1 cellular context compared by ENCODE assay signal in the genomic region with DNA sequence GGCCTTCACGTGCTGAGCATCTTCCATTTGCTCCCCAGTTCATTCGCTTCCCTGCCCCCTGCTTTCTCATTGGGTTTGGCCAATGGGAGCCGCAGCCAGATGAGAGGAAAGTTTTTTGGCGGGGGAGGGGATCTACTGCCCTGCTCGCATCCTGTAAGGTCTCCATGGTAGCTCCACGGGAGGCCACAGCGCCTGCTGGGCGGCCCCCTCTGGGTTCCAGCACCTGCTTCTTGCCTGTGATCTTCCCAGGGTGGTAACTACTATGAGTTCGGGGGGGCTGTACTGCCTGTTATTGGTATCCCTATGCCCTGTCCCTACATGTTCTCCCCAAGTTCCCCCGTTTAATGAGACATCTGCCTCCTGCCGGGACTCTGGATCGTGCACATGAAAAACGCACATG.
TF ChIP-seq lines count a peak whose summit lies in the region.

No MANE protein-coding gene starts in this region.

TF ChIP-seq in GM12878, 131 proteins besides CTCF, POLR2A, EP300 and RAD21 (continued from another document):
- TF ChIP-seq, protein P1, sequence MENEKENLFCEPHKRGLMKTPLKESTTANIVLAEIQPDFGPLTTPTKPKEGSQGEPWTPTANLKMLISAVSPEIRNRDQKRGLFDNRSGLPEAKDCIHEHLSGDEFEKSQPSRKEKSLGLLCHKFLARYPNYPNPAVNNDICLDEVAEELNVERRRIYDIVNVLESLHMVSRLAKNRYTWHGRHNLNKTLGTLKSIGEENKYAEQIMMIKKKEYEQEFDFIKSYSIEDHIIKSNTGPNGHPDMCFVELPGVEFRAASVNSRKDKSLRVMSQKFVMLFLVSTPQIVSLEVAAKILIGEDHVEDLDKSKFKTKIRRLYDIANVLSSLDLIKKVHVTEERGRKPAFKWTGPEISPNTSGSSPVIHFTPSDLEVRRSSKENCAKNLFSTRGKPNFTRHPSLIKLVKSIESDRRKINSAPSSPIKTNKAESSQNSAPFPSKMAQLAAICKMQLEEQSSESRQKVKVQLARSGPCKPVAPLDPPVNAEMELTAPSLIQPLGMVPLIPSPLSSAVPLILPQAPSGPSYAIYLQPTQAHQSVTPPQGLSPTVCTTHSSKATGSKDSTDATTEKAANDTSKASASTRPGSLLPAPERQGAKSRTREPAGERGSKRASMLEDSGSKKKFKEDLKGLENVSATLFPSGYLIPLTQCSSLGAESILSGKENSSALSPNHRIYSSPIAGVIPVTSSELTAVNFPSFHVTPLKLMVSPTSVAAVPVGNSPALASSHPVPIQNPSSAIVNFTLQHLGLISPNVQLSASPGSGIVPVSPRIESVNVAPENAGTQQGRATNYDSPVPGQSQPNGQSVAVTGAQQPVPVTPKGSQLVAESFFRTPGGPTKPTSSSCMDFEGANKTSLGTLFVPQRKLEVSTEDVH (IDR thresholded peaks at IDR 0.05; ENCODE audit: low read depth, partially characterized antibody), result no peak
- TF ChIP-seq MTA2 (IDR thresholded peaks at IDR 0.05; ENCODE audit: low read depth) (no peak), PML (IDR thresholded peaks at IDR 0.05; ENCODE audit: low read length) (no peak)
